12 cellular contexts compared by ENCODE assay signal in the genomic region with DNA sequence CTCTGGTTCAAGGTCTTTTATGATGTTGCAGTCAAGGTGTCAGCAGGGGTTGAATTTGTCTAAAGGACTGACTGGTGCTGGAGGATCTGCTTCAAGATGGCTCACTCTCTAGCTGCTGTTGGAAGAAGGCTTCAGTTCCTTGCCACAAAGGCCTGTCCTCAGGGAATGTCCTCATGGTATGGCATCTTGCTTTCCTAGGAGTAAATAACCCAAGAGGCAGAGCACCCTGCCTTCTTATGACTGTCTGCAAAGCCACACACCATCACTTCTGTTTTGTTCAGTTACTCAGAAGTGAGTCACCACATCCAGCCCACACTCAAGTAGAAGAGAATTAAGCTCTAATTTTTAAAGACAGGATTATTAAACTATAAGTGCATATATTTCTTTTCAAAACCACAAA. TPM values are rescaled to one million over a fixed set of nuclear protein-coding genes. Genes with fewer than 3 reads are reported as not detected.
A peak's percentile ranks its signal among the peaks of the same experiment; 100 is the strongest.
DNase-seq lines count a peak whose midpoint lies in the region; ATAC-seq and TF ChIP-seq lines count a peak whose summit lies in the region.
"Had no signal": no experiment of that assay in that cellular context is flagged by ENCODE, and none has a peak within 500 bp of the region (broad histone marks: within the 10 kb centered on the region; RNA-seq: fewer than 3 reads in every experiment).

No MANE protein-coding gene starts in this region.

- H3K27me3 ChIP-seq in GM23338 (ENCODE audit: insufficient read depth), result no peaks in the 10 kb centered on the region

- no peak overlapping the region for H3K4me3 ChIP-seq in GM23338
- H3K4me3 ChIP-seq: skin epidermis had no signal

- peaks cover 19% of the 10 kb centered on the region for H3K9me3 Mint-ChIP-seq in GM23338
- H3K9me3 Mint-ChIP-seq in activated naive CD8-positive, alpha-beta T cell treated with anti-CD3 and anti-CD28 coated beads, Interleukin-2, amount 50 U/mL, for 24 hours, result no peaks in the 10 kb centered on the region

- H3K27me3 Mint-ChIP-seq in GM23338 (ENCODE audit: insufficient read depth, low read depth, poor library complexity), result peaks cover 2% of the 10 kb centered on the region
- peaks cover 6% of the 10 kb centered on the region for H3K27me3 Mint-ChIP-seq in activated naive CD8-positive, alpha-beta T cell treated with anti-CD3 and anti-CD28 coated beads, Interleukin-2, amount 50 U/mL, for 24 hours

- peaks cover 26% of the 10 kb centered on the region for H3K9me2 ChIP-seq in GM23338 (ENCODE audit: insufficient read depth)

- no peak overlapping the region for H3K4me3 Mint-ChIP-seq in GM23338
- no peak overlapping the region for H3K4me3 Mint-ChIP-seq in activated naive CD8-positive, alpha-beta T cell treated with anti-CD3 and anti-CD28 coated beads, Interleukin-2, amount 50 U/mL, for 24 hours

- H4K20me1 ChIP-seq in GM23338 (replicated peaks; ENCODE audit: insufficient read depth), result no peaks in the 10 kb centered on the region

- TF ChIP-seq CTCF in GM23338 (conservative IDR thresholded peaks at IDR 0.05; ENCODE audit: low read depth in 2 of 2), result no peak

- H3K4me1 Mint-ChIP-seq in GM23338, result peaks cover 26% of the 10 kb centered on the region
- H3K4me1 Mint-ChIP-seq in activated naive CD8-positive, alpha-beta T cell treated with anti-CD3 and anti-CD28 coated beads, Interleukin-2, amount 50 U/mL, for 24 hours, result peaks cover 18% of the 10 kb centered on the region

- H3K79me2 ChIP-seq in GM23338 (replicated peaks; ENCODE audit: insufficient read depth), result no peaks in the 10 kb centered on the region

- no peak overlapping the region for H3K27ac Mint-ChIP-seq in GM23338
- no peak overlapping the region for H3K27ac Mint-ChIP-seq in activated naive CD8-positive, alpha-beta T cell treated with anti-CD3 and anti-CD28 coated beads, Interleukin-2, amount 50 U/mL, for 24 hours

- no peaks in the 10 kb centered on the region for H3F3A ChIP-seq in GM23338 (replicated peaks; ENCODE audit: low read depth)

- H3K27ac ChIP-seq in GM23338 (ENCODE audit: low read depth), result no peak overlapping the region
- H3K27ac ChIP-seq: skin epidermis, WERI-Rb-1 had no signal

- 0 out of 2 replicates have a peak overlapping the region, but pooled peaks have one; percentile 25 for H2AFZ ChIP-seq in GM23338

- H3K36me3 Mint-ChIP-seq in GM23338 (ENCODE audit: low read depth), result peaks cover 16% of the 10 kb centered on the region
- no peaks in the 10 kb centered on the region for H3K36me3 Mint-ChIP-seq in activated naive CD8-positive, alpha-beta T cell treated with anti-CD3 and anti-CD28 coated beads, Interleukin-2, amount 50 U/mL, for 24 hours (ENCODE audit: low read depth)

- no peak overlapping the region for H3K4me2 ChIP-seq in GM23338

- ATAC-seq in GM23338, result no peak
- peak; percentile 75 for ATAC-seq in activated naive CD8-positive, alpha-beta T cell treated with anti-CD3 and anti-CD28 coated beads, Interleukin-2, amount 50 U/mL, for 24 hours

- H3K36me3 ChIP-seq in GM23338 (ENCODE audit: insufficient read depth), result no peaks in the 10 kb centered on the region
- H3K36me3 ChIP-seq: WERI-Rb-1 had no signal

- DNase-seq in Ammon's horn (ENCODE audit: low spot score) (peak; percentile 41), GM23338 (ENCODE audit: low spot score) (no peak), iris pigment epithelial cell (ENCODE audit: low read depth) (peak; percentile 65), DMS53 treated with DMSO at 0.1 percent for 48 hours (lab: John Stamatoyannopoulos, UW; ENCODE audit: unreplicated experiment) (no peak), SKM-1 treated with dmso at 0.1 percent for 144 hours (lab: John Stamatoyannopoulos, UW; ENCODE audit: unreplicated experiment) (no peak)
- peak; percentile 3 for DNase-seq in activated naive CD8-positive, alpha-beta T cell treated with anti-CD3 and anti-CD28 coated beads, Interleukin-2, amount 50 U/mL, for 24 hours
- DNase-seq in activated CD4-positive, CD25-positive, alpha-beta regulatory T cell (lab: John Stamatoyannopoulos, UW), result no peak
- DNase-seq: KG1, Right ventricle myocardium superior, WERI-Rb-1 had no signal

- peaks cover 19% of the 10 kb centered on the region for H3K4me1 ChIP-seq in GM23338 (ENCODE audit: insufficient read depth)

TF ChIP-seq in GM23338, 12 proteins besides CTCF, POLR2A, EP300 and RAD21 (continues in another document):
- no peak for TF ChIP-seq EZH2 (IDR thresholded peaks at IDR 0.05; ENCODE audit: low read depth, unreplicated experiment)
- TF ChIP-seq REST (IDR thresholded peaks at IDR 0.05; ENCODE audit: unreplicated experiment), result no peak
- TF ChIP-seq EZH2phosphoT487 (IDR thresholded peaks at IDR 0.05; ENCODE audit: unreplicated experiment), result no peak

RNA-seq across cellular contexts. Expression of gene PLAAT5, which starts 45.2 kb away (rescaled TPM):
- total RNA-seq in GM23338 (2014; rRNA removed; shearing (Covaris generic)), result 10.4 and 11.6 TPM in 2 replicates
- 7.5 and 7.7 TPM in 2 replicates for polyA plus RNA-seq in GM23338 (2016; fragmentation: Nextera tagmentation; extraction: Ambion mirVana)
- total RNA-seq: NCI-H460 had no signal

Comparison
In these comparisons a context has a peak if more than half of its experiments do, and no peak if none do; other contexts are left out.
1. DNase-seq: peak in Ammon's horn (single experiment), activated naive CD8-positive, alpha-beta T cell treated with anti-CD3 and anti-CD28 coated beads, Interleukin-2, amount 50 U/mL, for 24 hours (single experiment) and iris pigment epithelial cell (single experiment); none in GM23338 (single experiment), DMS53 treated with DMSO at 0.1 percent for 48 hours (single experiment), SKM-1 treated with dmso at 0.1 percent for 144 hours (single experiment) and activated CD4-positive, CD25-positive, alpha-beta regulatory T cell (0 of 4).